In the genomic region with DNA sequence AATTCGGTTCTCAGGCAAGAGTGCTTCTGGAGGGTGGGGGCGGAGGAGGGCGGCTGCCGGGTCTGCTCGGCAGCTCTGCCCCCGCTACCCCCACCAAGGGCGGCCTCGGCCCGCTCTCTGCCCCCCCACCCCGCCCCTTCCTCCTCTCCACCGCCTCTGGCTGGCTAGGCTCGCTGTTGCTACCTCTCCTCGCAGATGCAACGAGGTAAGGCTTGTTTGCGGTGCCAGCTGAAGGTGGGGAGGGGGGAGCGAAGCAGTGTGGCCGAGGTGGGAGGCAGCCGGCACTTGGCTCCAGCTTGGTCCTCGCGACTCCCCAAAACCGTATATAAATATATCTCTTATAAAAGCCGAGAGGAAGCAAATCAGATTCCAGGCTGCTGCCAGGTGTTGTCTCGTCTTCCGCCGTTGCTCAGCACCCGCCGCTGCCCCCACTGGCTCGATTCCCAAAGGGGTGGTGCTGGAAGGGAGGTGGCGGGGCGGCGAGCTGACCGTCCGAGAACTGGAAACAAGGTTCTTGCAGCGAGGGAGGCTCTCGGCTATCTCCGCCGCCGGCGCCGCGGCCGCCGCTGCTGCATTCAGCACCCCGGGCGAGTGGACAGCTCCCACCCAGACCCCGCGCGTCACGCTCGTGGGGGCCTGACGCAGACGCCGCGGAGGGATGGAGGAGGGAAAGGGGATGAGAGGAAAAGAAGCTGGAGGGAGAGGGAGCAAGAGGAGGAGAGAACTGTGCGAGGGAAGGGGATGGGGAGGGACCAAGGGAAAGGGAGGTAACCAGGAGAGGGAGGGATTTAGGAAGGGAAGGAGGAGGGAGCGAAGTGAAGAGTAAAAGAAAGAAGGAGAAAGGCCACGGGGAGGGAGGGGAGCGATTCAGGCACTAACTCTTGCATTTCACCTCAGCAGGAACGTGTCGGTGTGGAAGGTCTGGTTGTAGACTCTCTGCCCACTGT, we compare ENCODE assay signal across 1 cellular context.
TF ChIP-seq lines count a peak whose summit lies in the region.

A gene with protein sequence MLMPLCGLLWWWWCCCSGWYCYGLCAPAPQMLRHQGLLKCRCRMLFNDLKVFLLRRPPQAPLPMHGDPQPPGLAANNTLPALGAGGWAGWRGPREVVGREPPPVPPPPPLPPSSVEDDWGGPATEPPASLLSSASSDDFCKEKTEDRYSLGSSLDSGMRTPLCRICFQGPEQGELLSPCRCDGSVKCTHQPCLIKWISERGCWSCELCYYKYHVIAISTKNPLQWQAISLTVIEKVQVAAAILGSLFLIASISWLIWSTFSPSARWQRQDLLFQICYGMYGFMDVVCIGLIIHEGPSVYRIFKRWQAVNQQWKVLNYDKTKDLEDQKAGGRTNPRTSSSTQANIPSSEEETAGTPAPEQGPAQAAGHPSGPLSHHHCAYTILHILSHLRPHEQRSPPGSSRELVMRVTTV (minus strand): TSS at position 728 of the 947 bp plus-strand sequence. CDS start 2,223 bp downstream, outside the sequence.

TF ChIP-seq in HepG2, 621 proteins besides CTCF, POLR2A, EP300 and RAD21 (continued from another document and continues in another):
- peak; percentile 67 for TF ChIP-seq GABPB1 (CRISPR knock-in tag; IDR thresholded peaks at IDR 0.05)
- TF ChIP-seq, protein P1, sequence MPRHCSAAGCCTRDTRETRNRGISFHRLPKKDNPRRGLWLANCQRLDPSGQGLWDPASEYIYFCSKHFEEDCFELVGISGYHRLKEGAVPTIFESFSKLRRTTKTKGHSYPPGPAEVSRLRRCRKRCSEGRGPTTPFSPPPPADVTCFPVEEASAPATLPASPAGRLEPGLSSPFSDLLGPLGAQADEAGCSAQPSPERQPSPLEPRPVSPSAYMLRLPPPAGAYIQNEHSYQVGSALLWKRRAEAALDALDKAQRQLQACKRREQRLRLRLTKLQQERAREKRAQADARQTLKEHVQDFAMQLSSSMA (CRISPR knock-in tag; IDR thresholded peaks at IDR 0.05), result no peak; the same call in 1 of the 2 replicates
- no peak for TF ChIP-seq PCBP2 (optimal IDR thresholded peaks at IDR 0.05; ENCODE audit: low read depth, low read length, poor library complexity, severe bottlenecking)
- TF ChIP-seq, protein P2, sequence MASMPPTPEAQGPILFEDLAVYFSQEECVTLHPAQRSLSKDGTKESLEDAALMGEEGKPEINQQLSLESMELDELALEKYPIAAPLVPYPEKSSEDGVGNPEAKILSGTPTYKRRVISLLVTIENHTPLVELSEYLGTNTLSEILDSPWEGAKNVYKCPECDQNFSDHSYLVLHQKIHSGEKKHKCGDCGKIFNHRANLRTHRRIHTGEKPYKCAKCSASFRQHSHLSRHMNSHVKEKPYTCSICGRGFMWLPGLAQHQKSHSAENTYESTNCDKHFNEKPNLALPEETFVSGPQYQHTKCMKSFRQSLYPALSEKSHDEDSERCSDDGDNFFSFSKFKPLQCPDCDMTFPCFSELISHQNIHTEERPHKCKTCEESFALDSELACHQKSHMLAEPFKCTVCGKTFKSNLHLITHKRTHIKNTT (CRISPR knock-in tag; IDR thresholded peaks at IDR 0.05), result no peak
- peak; percentile 67; the same call in 1 of the 2 replicates for TF ChIP-seq ATF3 (CRISPR knock-in tag; IDR thresholded peaks at IDR 0.05)
- no peak for TF ChIP-seq TAF15 (IDR thresholded peaks at IDR 0.05; ENCODE audit: low read depth, low read length, poor library complexity, severe bottlenecking)
- TF ChIP-seq AGO2 (optimal IDR thresholded peaks at IDR 0.05; ENCODE audit: low read depth, low read length), result no peak
- no peak for TF ChIP-seq MBNL3 (CRISPR knock-in tag; conservative IDR thresholded peaks at IDR 0.05)
- TF ChIP-seq PREB (CRISPR knock-in tag; IDR thresholded peaks at IDR 0.05), result no peak; the same call in 1 of the 2 replicates
- peak; percentile 97 for TF ChIP-seq NR1H2 (CRISPR knock-in tag; IDR thresholded peaks at IDR 0.05; ENCODE audit: borderline replicate concordance, low read depth)
- TF ChIP-seq ZFP37 (CRISPR knock-in tag; IDR thresholded peaks at IDR 0.05; ENCODE audit: borderline replicate concordance), result peak; percentile 93; the same call in 1 of the 2 replicates
- TF ChIP-seq CBFB (CRISPR knock-in tag; IDR thresholded peaks at IDR 0.05), result peak; percentile 57; the same call in 1 of the 2 replicates
- TF ChIP-seq STAT5B (CRISPR knock-in tag; IDR thresholded peaks at IDR 0.05), result peak; percentile 89; the same call in 1 of the 2 replicates
- TF ChIP-seq, protein P3, sequence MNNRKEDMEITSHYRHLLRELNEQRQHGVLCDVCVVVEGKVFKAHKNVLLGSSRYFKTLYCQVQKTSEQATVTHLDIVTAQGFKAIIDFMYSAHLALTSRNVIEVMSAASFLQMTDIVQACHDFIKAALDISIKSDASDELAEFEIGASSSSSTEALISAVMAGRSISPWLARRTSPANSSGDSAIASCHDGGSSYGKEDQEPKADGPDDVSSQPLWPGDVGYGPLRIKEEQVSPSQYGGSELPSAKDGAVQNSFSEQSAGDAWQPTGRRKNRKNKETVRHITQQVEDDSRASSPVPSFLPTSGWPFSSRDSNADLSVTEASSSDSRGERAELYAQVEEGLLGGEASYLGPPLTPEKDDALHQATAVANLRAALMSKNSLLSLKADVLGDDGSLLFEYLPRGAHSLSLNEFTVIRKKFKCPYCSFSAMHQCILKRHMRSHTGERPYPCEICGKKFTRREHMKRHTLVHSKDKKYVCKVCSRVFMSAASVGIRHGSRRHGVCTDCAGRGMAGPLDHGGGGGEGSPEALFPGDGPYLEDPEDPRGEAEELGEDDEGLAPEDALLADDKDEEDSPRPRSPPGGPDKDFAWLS (CRISPR knock-in tag; IDR thresholded peaks at IDR 0.05; ENCODE audit: borderline replicate concordance), result no peak
- TF ChIP-seq ZNF652 (CRISPR knock-in tag; IDR thresholded peaks at IDR 0.05; ENCODE audit: borderline replicate concordance, low read depth), result no peak
- no peak for TF ChIP-seq ZNF121 (CRISPR knock-in tag; IDR thresholded peaks at IDR 0.05)
- TF ChIP-seq IKZF5 (CRISPR knock-in tag; IDR thresholded peaks at IDR 0.05), result peak; percentile 81
- no peak for TF ChIP-seq XBP1 (CRISPR knock-in tag; IDR thresholded peaks at IDR 0.05)
- TF ChIP-seq, protein P4, sequence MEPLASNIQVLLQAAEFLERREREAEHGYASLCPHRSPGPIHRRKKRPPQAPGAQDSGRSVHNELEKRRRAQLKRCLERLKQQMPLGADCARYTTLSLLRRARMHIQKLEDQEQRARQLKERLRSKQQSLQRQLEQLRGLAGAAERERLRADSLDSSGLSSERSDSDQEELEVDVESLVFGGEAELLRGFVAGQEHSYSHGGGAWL (CRISPR knock-in tag; IDR thresholded peaks at IDR 0.05), result peak; percentile 96
- peak; percentile 62 for TF ChIP-seq ETV5 (CRISPR knock-in tag; IDR thresholded peaks at IDR 0.05; ENCODE audit: borderline replicate concordance)
- TF ChIP-seq, protein P5, sequence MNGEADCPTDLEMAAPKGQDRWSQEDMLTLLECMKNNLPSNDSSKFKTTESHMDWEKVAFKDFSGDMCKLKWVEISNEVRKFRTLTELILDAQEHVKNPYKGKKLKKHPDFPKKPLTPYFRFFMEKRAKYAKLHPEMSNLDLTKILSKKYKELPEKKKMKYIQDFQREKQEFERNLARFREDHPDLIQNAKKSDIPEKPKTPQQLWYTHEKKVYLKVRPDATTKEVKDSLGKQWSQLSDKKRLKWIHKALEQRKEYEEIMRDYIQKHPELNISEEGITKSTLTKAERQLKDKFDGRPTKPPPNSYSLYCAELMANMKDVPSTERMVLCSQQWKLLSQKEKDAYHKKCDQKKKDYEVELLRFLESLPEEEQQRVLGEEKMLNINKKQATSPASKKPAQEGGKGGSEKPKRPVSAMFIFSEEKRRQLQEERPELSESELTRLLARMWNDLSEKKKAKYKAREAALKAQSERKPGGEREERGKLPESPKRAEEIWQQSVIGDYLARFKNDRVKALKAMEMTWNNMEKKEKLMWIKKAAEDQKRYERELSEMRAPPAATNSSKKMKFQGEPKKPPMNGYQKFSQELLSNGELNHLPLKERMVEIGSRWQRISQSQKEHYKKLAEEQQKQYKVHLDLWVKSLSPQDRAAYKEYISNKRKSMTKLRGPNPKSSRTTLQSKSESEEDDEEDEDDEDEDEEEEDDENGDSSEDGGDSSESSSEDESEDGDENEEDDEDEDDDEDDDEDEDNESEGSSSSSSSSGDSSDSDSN (CRISPR knock-in tag; IDR thresholded peaks at IDR 0.05), result peak; percentile 46; the same call in 1 of the 2 replicates
- TF ChIP-seq ZSCAN29 (CRISPR knock-in tag; conservative IDR thresholded peaks at IDR 0.05), result no peak
- TF ChIP-seq PRDM10 (CRISPR knock-in tag; IDR thresholded peaks at IDR 0.05; ENCODE audit: low read depth), result peak; percentile 62; the same call in 1 of the 2 replicates
- 0 out of 2 replicates have a peak, but pooled peaks have one; percentile 49 for TF ChIP-seq POGZ (CRISPR knock-in tag; IDR thresholded peaks at IDR 0.05)
- TF ChIP-seq ZFP90 (CRISPR knock-in tag; IDR thresholded peaks at IDR 0.05; ENCODE audit: borderline replicate concordance), result peak; percentile 94; the same call in 1 of the 2 replicates
- TF ChIP-seq KLF6 (CRISPR knock-in tag; IDR thresholded peaks at IDR 0.05), result peak; percentile 99
- TF ChIP-seq ZNF432 (CRISPR knock-in tag; IDR thresholded peaks at IDR 0.05; ENCODE audit: borderline replicate concordance), result no peak
- TF ChIP-seq GABPA (IDR thresholded peaks at IDR 0.05; ENCODE audit: low read depth, low read length), result no peak
- TF ChIP-seq GABPA (CRISPR knock-in tag; IDR thresholded peaks at IDR 0.05; ENCODE audit: low read depth), result no peak
- TF ChIP-seq ZFP41 (CRISPR knock-in tag; IDR thresholded peaks at IDR 0.05; ENCODE audit: borderline replicate concordance), result peak; percentile 84; the same call in 1 of the 2 replicates
- TF ChIP-seq, protein P6, sequence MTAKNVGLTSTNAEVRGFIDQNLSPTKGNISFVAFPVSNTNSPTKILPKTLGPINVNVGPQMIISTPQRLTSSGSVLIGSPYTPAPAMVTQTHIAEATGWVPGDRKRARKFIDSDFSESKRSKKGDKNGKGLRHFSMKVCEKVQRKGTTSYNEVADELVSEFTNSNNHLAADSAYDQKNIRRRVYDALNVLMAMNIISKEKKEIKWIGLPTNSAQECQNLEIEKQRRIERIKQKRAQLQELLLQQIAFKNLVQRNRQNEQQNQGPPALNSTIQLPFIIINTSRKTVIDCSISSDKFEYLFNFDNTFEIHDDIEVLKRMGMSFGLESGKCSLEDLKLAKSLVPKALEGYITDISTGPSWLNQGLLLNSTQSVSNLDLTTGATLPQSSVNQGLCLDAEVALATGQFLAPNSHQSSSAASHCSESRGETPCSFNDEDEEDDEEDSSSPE (CRISPR knock-in tag; IDR thresholded peaks at IDR 0.05), result no peak; the same call in 1 of the 2 replicates
- TF ChIP-seq ZC3H13 (CRISPR knock-in tag; IDR thresholded peaks at IDR 0.05), result peak; percentile 94
- TF ChIP-seq ZNF737 (CRISPR knock-in tag; IDR thresholded peaks at IDR 0.05; ENCODE audit: borderline replicate concordance), result peak; percentile 87; the same call in 1 of the 2 replicates
- TF ChIP-seq HNRNPLL (IDR thresholded peaks at IDR 0.05; ENCODE audit: low read depth, low read length, poor library complexity, severe bottlenecking), result peak; percentile 72
- TF ChIP-seq HOXA3 (CRISPR knock-in tag; IDR thresholded peaks at IDR 0.05), result peak; percentile 77
- TF ChIP-seq, protein P7, sequence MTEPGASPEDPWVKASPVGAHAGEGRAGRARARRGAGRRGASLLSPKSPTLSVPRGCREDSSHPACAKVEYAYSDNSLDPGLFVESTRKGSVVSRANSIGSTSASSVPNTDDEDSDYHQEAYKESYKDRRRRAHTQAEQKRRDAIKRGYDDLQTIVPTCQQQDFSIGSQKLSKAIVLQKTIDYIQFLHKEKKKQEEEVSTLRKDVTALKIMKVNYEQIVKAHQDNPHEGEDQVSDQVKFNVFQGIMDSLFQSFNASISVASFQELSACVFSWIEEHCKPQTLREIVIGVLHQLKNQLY (CRISPR knock-in tag; IDR thresholded peaks at IDR 0.05), result peak; percentile 57; the same call in 1 of the 2 replicates
